In genomic region chr19:4851551-4852290, GRCh38 we compare ENCODE assay signal across 8 cellular contexts. TPM values are rescaled to one million over a fixed set of nuclear protein-coding genes. Genes with fewer than 3 reads are reported as not detected.
DNase-seq lines count a peak whose midpoint lies in the region; ATAC-seq and TF ChIP-seq lines count a peak whose summit lies in the region.

No MANE protein-coding gene starts in this region.

- H3K4me3 ChIP-seq in CD4-positive, CD25-positive, alpha-beta regulatory T cell (ENCODE audit: low read depth, low read length), result no peak overlapping the region
- no peak overlapping the region for H3K4me3 ChIP-seq in SJCRH30
- no peak overlapping the region for H3K4me3 ChIP-seq in vagina

- H3K9me3 ChIP-seq in CD4-positive, CD25-positive, alpha-beta regulatory T cell (ENCODE audit: control insufficient read depth in 2 of 2, low read length in 2 of 2), result no peaks in the 10 kb centered on the region
- H3K9me3 ChIP-seq in SJCRH30 (replicated peaks) (no peaks in the 10 kb centered on the region), vagina (no peaks in the 10 kb centered on the region)

- no peaks in the 10 kb centered on the region for H3K9me3 Mint-ChIP-seq in CD4-positive, CD25-positive, alpha-beta regulatory T cell

- no peak overlapping the region for H3K4me3 Mint-ChIP-seq in CD4-positive, CD25-positive, alpha-beta regulatory T cell

- H3K36me3 ChIP-seq in CD4-positive, CD25-positive, alpha-beta regulatory T cell (ENCODE audit: control insufficient read depth, insufficient read depth, low read length), result peaks cover 5% of the 10 kb centered on the region
- H3K36me3 ChIP-seq in SJCRH30 (peaks cover 18% of the 10 kb centered on the region), vagina (peaks cover 0 to 55% of the 10 kb centered on the region in 2 donors)

- peak; percentile 56 to 66 (median 64) for DNase-seq in CD4-positive, CD25-positive, alpha-beta regulatory T cell
- DNase-seq in HK-2 (ENCODE audit: unreplicated experiment) (peak; percentile 97), SJCRH30 (peak; percentile 67 to 79), Right ventricle myocardium inferior (ENCODE audit: missing footprints) (peak; percentile 87), posterior vena cava (ENCODE audit: low spot score) (peak; percentile 88), vagina (ENCODE audit: extremely low spot score in 2 of 2) (no peak)
- peak; percentile 59 to 69 (median 68) for DNase-seq in activated naive CD4-positive, alpha-beta T cell (lab: John Stamatoyannopoulos, UW)

- no peak overlapping the region for H3K27ac ChIP-seq in CD4-positive, CD25-positive, alpha-beta regulatory T cell (ENCODE audit: insufficient read depth, low read length, poor library complexity, severe bottlenecking)
- H3K27ac ChIP-seq in SJCRH30, result no peak overlapping the region
- H3K27ac ChIP-seq in vagina, result no peak overlapping the region

- peak; percentile 83 to 90 (median 89) for TF ChIP-seq CTCF in vagina (IDR thresholded peaks at IDR 0.05)

- H3K27me3 Mint-ChIP-seq in CD4-positive, CD25-positive, alpha-beta regulatory T cell, result no peaks in the 10 kb centered on the region

- intact Hi-C loops in Right ventricle myocardium inferior (cut with DNase I) (loop anchor here (1.0 kb wide), 1 partner anchor 42 kb away; no protein-coding TSS in a partner anchor), posterior vena cava (cut with DNase I) (loop anchor here (5.0 to 10.0 kb wide), 2 partner anchors 39 to 63 kb away; no protein-coding TSS in a partner anchor), vagina (cut with DNase I) (loop anchor here (5.0 kb wide), 1 partner anchor 39 kb away; no protein-coding TSS in a partner anchor)

- H3K27ac Mint-ChIP-seq in CD4-positive, CD25-positive, alpha-beta regulatory T cell, result no peak overlapping the region

- TF ChIP-seq POLR2A in vagina (IDR thresholded peaks at IDR 0.05), result no peak

- peak; percentile 74 to 75 for ATAC-seq in CD4-positive, CD25-positive, alpha-beta regulatory T cell (ENCODE audit: low read depth in 2 of 2)
- ATAC-seq in Right ventricle myocardium inferior, result peak; percentile 79
- no peak for ATAC-seq in HG02870 (IDR thresholded peaks at IDR 0.05; ENCODE audit: unreplicated experiment)

- H3K27me3 ChIP-seq in CD4-positive, CD25-positive, alpha-beta regulatory T cell (ENCODE audit: control insufficient read depth, insufficient read depth, low read length), result no peaks in the 10 kb centered on the region
- H3K27me3 ChIP-seq in SJCRH30, result no peaks in the 10 kb centered on the region
- H3K27me3 ChIP-seq in vagina, result no peaks in the 10 kb centered on the region

- peaks cover 0 to 3% (median 0%) of the 10 kb centered on the region in 4 donors for H3K4me1 Mint-ChIP-seq in CD4-positive, CD25-positive, alpha-beta regulatory T cell

- H3K36me3 Mint-ChIP-seq in CD4-positive, CD25-positive, alpha-beta regulatory T cell, result no peaks in the 10 kb centered on the region

- H3K4me1 ChIP-seq in CD4-positive, CD25-positive, alpha-beta regulatory T cell (ENCODE audit: control insufficient read depth, insufficient read depth, low read length, poor library complexity, severe bottlenecking), result no peaks in the 10 kb centered on the region
- H3K4me1 ChIP-seq in SJCRH30 (no peaks in the 10 kb centered on the region), vagina (no peaks in the 10 kb centered on the region)

RNA-seq across cellular contexts. Expression of gene PLIN3, which starts 15.7 kb away (rescaled TPM):
- 28.6 TPM for total RNA-seq in CD4-positive, CD25-positive, alpha-beta regulatory T cell
- 10 to 100 TPM; 26.5 to 35.6 (median 31.4) TPM for polyA plus RNA-seq in CD4-positive, CD25-positive, alpha-beta regulatory T cell
- 49.0 and 50.1 TPM in 2 replicates for total RNA-seq in SJCRH30 (2014; rRNA removed; shearing (Covaris generic))
- total RNA-seq in Right ventricle myocardium inferior (34.0 TPM), posterior vena cava (10 to 100 TPM; 56.6 to 88.6 TPM), vagina (93.8 TPM)

RNA-seq across cellular contexts. Expression of gene TICAM1, which starts 20.2 kb away (rescaled TPM):
- 28.5 TPM for total RNA-seq in CD4-positive, CD25-positive, alpha-beta regulatory T cell
- 1 to 10 TPM; 3.3 to 9.0 (median 7.3) TPM for polyA plus RNA-seq in CD4-positive, CD25-positive, alpha-beta regulatory T cell
- total RNA-seq in SJCRH30 (2014; rRNA removed; shearing (Covaris generic)), result 1.4 TPM in 2 replicates
- total RNA-seq in Right ventricle myocardium inferior, result 7.3 TPM
- 10 to 100 TPM in 1 of 2 donors, 1 to 10 TPM in 1; 7.6 to 13.2 TPM for total RNA-seq in posterior vena cava
- 16.5 TPM for total RNA-seq in vagina

RNA-seq across cellular contexts. Expression of gene ARRDC5, which starts 51.0 kb away (rescaled TPM):
- total RNA-seq in CD4-positive, CD25-positive, alpha-beta regulatory T cell, result 6.1 TPM
- 1 to 10 TPM; 1.1 to 2.0 (median 1.2) TPM for polyA plus RNA-seq in CD4-positive, CD25-positive, alpha-beta regulatory T cell
- total RNA-seq in SJCRH30 (2014; rRNA removed; shearing (Covaris generic)), result not detected in 2 replicates
- not detected for total RNA-seq in Right ventricle myocardium inferior
- under 1 TPM; 0.29 to 0.56 TPM for total RNA-seq in posterior vena cava
- total RNA-seq in vagina, result 0.98 TPM

RNA-seq across cellular contexts. Expression of gene UHRF1, which starts 57.6 kb away (rescaled TPM):
- 2.2 TPM for total RNA-seq in CD4-positive, CD25-positive, alpha-beta regulatory T cell
- 1 to 10 TPM in 2 of 4 donors, under 1 TPM in 2; 0.57 to 2.7 (median 0.97) TPM for polyA plus RNA-seq in CD4-positive, CD25-positive, alpha-beta regulatory T cell
- total RNA-seq in SJCRH30 (2014; rRNA removed; shearing (Covaris generic)), result 228 and 230 TPM in 2 replicates
- 2.3 TPM for total RNA-seq in Right ventricle myocardium inferior
- 1 to 10 TPM; 2.2 to 2.9 TPM for total RNA-seq in posterior vena cava
- total RNA-seq in vagina, result 2.0 TPM

Comparison
In these comparisons a context has a peak if more than half of its experiments do, and no peak if none do; other contexts are left out.
1. DNase-seq: peak in CD4-positive, CD25-positive, alpha-beta regulatory T cell (3 of 3), HK-2 (single experiment), SJCRH30 (2 of 2), activated naive CD4-positive, alpha-beta T cell (4 of 4), Right ventricle myocardium inferior (single experiment) and posterior vena cava (single experiment); none in vagina (0 of 2).